ENCODE assay signal across 24 cellular contexts in the genomic region with DNA sequence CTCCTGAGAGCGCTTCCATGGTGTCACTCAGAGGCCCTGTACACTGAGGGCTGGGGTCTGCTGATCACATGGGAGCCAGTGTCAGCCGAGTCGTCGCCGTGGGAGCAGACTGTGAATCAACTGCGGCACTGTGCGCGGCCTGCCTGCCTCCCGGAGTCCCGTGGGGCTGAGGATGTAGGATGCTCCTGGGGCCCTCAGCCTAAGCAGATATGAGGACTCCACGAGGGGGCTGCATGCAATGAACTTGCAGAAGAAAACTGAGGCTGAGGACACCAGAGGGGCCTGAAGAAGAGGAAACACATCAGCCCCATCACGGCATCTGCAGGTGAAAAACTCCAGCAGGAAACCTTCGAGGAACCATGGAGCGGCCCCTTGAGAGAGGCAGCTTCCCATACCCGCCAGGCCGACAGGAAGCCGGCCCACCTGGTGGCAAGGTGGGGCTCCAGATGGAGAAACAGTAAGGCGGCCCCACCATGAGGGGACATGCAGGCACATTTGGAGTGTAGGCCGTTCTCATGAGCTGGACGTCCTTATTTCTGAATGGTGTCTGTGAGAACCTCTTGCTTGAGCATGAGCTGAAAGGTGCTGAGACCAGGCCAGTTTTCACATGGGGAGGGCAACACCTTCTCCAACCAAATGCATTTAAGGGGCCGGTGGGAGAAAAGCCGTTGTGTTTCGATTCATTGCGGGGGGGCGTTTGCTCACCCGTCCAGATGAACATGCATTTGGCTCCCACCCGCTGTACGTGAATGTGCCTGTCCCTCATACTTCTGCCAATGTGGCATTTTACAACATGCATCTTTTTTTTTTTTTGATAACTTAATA. TPM values are rescaled to one million over a fixed set of nuclear protein-coding genes. Genes with fewer than 3 reads are reported as not detected.
DNase-seq lines count a peak whose midpoint lies in the region; ATAC-seq and TF ChIP-seq lines count a peak whose summit lies in the region.
"Had no signal": no experiment of that assay in that cellular context is flagged by ENCODE, and none has a peak within 500 bp of the region (broad histone marks: within the 10 kb centered on the region; RNA-seq: fewer than 3 reads in every experiment).

No MANE protein-coding gene starts in this region.

- H3K14ac ChIP-seq in H9 (ENCODE audit: insufficient read depth, low read length) (no peak overlapping the region), mesenchymal stem cell (ENCODE audit: low read length in 2 of 2) (no peak overlapping the region)

- no peak for TF ChIP-seq EP300 in suprapubic skin (IDR thresholded peaks at IDR 0.05)

- no peaks in the 10 kb centered on the region for H4K20me1 ChIP-seq in H9 (ENCODE audit: control insufficient read depth, insufficient read depth, insufficient read length)

- H3K36me3 ChIP-seq in mesenchymal stem cell (ENCODE audit: control insufficient read depth in 1 of 2, insufficient read depth in 2 of 2, low read depth in 1 of 2, low read length in 2 of 2) (no peaks in the 10 kb centered on the region), suprapubic skin (no peaks in the 10 kb centered on the region)
- H3K36me3 ChIP-seq: Peyer's patch, SJSA1 had no signal

- no peak overlapping the region for H3K4me2 ChIP-seq in H9 (ENCODE audit: insufficient read depth, insufficient read length, low read length)
- no peak overlapping the region for H3K4me2 ChIP-seq in mesenchymal stem cell (ENCODE audit: low read length, poor library complexity, severe bottlenecking)

- H2BK5ac ChIP-seq in H9 (ENCODE audit: insufficient read length, low read length) (no peak overlapping the region), mesenchymal stem cell (ENCODE audit: low read depth, low read length, poor library complexity, severe bottlenecking) (no peak overlapping the region)

- H2BK20ac ChIP-seq in H9 (ENCODE audit: low read depth, low read length, poor library complexity, severe bottlenecking): no peak overlapping the region

- H3K4me1 Mint-ChIP-seq in H9: no peaks in the 10 kb centered on the region; a peak in 1 of 4 replicates
- H3K4me1 Mint-ChIP-seq in activated CD8-positive, alpha-beta T cell treated with anti-CD3 and anti-CD28 coated beads, Interleukin-2, amount 10 ng/mL, durations not matched to agents 7 days and 5 days (ENCODE audit: low read depth): no peaks in the 10 kb centered on the region
- no peaks in the 10 kb centered on the region for H3K4me1 Mint-ChIP-seq in T-helper 2 cell treated with Interferon-gamma antibody and Interleukin-4, amounts not matched to agents 5 μg/mL and 100 μg/mL, for 36 hours (ENCODE audit: low read depth)
- H3K4me1 Mint-ChIP-seq: CD4-positive, CD25-positive, alpha-beta regulatory T cell had no signal

- H2AK5ac ChIP-seq in H9 (ENCODE audit: insufficient read length, low read length) (no peak overlapping the region), mesenchymal stem cell (ENCODE audit: low read length, severe bottlenecking) (no peak overlapping the region)

- no peak overlapping the region for H3K56ac ChIP-seq in H9 (ENCODE audit: insufficient read length, low read depth, low read length)

- H4K91ac ChIP-seq in H9 (ENCODE audit: insufficient read length, low read depth, low read length) (no peak overlapping the region), mesenchymal stem cell (ENCODE audit: low read length) (peak overlapping the region; percentile 67)

- CTCF ChIA-PET in activated CD8-positive, alpha-beta T cell treated with anti-CD3 and anti-CD28 coated beads, Interleukin-2, amount 10 ng/mL, durations not matched to agents 7 days and 5 days (lab: Charles Lee): no interaction called here

- no peaks in the 10 kb centered on the region for H3K79me1 ChIP-seq in H9 (ENCODE audit: insufficient read depth, low read depth, low read length, poor library complexity, severe bottlenecking)
- no peaks in the 10 kb centered on the region for H3K79me1 ChIP-seq in mesenchymal stem cell (replicated peaks; ENCODE audit: low read length, poor library complexity, severe bottlenecking)

- H3K9me3 Mint-ChIP-seq in H9: peaks cover 3 to 11% of the 10 kb centered on the region in 2 experiments; a peak in 4 of 5 replicates
- no peaks in the 10 kb centered on the region for H3K9me3 Mint-ChIP-seq in activated CD8-positive, alpha-beta T cell treated with anti-CD3 and anti-CD28 coated beads, Interleukin-2, amount 10 ng/mL, durations not matched to agents 7 days and 5 days (ENCODE audit: insufficient read depth)
- no peaks in the 10 kb centered on the region for H3K9me3 Mint-ChIP-seq in T-helper 2 cell treated with Interferon-gamma antibody and Interleukin-4, amounts not matched to agents 5 μg/mL and 100 μg/mL, for 36 hours

- no peaks in the 10 kb centered on the region for H3K9me3 ChIP-seq in H9 (ENCODE audit: control insufficient read depth, low read depth, low read length)
- no peaks in the 10 kb centered on the region for H3K9me3 ChIP-seq in mesenchymal stem cell (ENCODE audit: control insufficient read depth, low read length)
- H3K9me3 ChIP-seq in suprapubic skin: no peaks in the 10 kb centered on the region
- H3K9me3 ChIP-seq: Peyer's patch had no signal

- POLR2A ChIA-PET in activated CD8-positive, alpha-beta T cell treated with anti-CD3 and anti-CD28 coated beads, Interleukin-2, amount 10 ng/mL, durations not matched to agents 7 days and 5 days (lab: Charles Lee): no interaction called here

- no peak overlapping the region for H4K5ac ChIP-seq in H9 (ENCODE audit: insufficient read length, low read depth, low read length)

- H3K18ac ChIP-seq in H9 (ENCODE audit: insufficient read length, low read depth, low read length): no peak overlapping the region
- peak overlapping the region in 1 of 2 experiments; percentile 34 for H3K18ac ChIP-seq in mesenchymal stem cell (ENCODE audit: low read depth in 1 of 2, low read length in 2 of 2)

- H3K36me3 Mint-ChIP-seq in H9 (ENCODE audit: insufficient read depth in 1 of 3, low read depth in 3 of 3): no peaks in the 10 kb centered on the region; a peak in 1 of 7 replicates
- no peaks in the 10 kb centered on the region for H3K36me3 Mint-ChIP-seq in activated CD8-positive, alpha-beta T cell treated with anti-CD3 and anti-CD28 coated beads, Interleukin-2, amount 10 ng/mL, durations not matched to agents 7 days and 5 days (ENCODE audit: low read depth)
- no peaks in the 10 kb centered on the region for H3K36me3 Mint-ChIP-seq in T-helper 2 cell treated with Interferon-gamma antibody and Interleukin-4, amounts not matched to agents 5 μg/mL and 100 μg/mL, for 36 hours (ENCODE audit: low read depth)
- H3K36me3 Mint-ChIP-seq: CD4-positive, CD25-positive, alpha-beta regulatory T cell had no signal

- H2BK120ac ChIP-seq in H9 (ENCODE audit: low read depth, low read length, poor library complexity, severe bottlenecking) (no peak overlapping the region), mesenchymal stem cell (ENCODE audit: low read depth, low read length) (no peak overlapping the region)

- no peak for TF ChIP-seq CTCF in H9 (conservative IDR thresholded peaks at IDR 0.05)
- no peak for TF ChIP-seq CTCF in suprapubic skin (IDR thresholded peaks at IDR 0.05)

- H3K4ac ChIP-seq in H9 (ENCODE audit: low read depth, low read length): no peak overlapping the region
- H3K4ac ChIP-seq in mesenchymal stem cell (ENCODE audit: low read depth in 1 of 2, low read length in 2 of 2): no peak overlapping the region

- H3K4me3 ChIP-seq in mesenchymal stem cell (ENCODE audit: insufficient read depth in 1 of 2, low read depth in 1 of 2, low read length in 2 of 2) (no peak overlapping the region), suprapubic skin (no peak overlapping the region)
- H3K4me3 ChIP-seq: GM12878, Peyer's patch, SJSA1 had no signal

- H3K9ac ChIP-seq in H9 (ENCODE audit: extremely low read depth, insufficient read length, low read length) (no peak overlapping the region), mesenchymal stem cell (ENCODE audit: low read length) (no peak overlapping the region)

- H2AFZ ChIP-seq in H9 (ENCODE audit: low read length) (no peak overlapping the region), mesenchymal stem cell (ENCODE audit: low read depth, low read length) (no peak overlapping the region)

- H4K8ac ChIP-seq in H9 (replicated peaks; ENCODE audit: insufficient read length, low read depth, low read length): no peak overlapping the region
- H4K8ac ChIP-seq in mesenchymal stem cell (ENCODE audit: low read length): peak overlapping the region; percentile 19

- H2BK12ac ChIP-seq in H9 (ENCODE audit: insufficient read length, low read depth, low read length) (no peak overlapping the region), mesenchymal stem cell (ENCODE audit: low read length in 2 of 2) (peak overlapping the region in 1 of 2 experiments; percentile 12)

- no peaks in the 10 kb centered on the region for H3K79me2 ChIP-seq in H9 (ENCODE audit: insufficient read depth, low read length)

- H3K4me3 Mint-ChIP-seq in H9: no peak overlapping the region
- no peak overlapping the region for H3K4me3 Mint-ChIP-seq in activated CD8-positive, alpha-beta T cell treated with anti-CD3 and anti-CD28 coated beads, Interleukin-2, amount 10 ng/mL, durations not matched to agents 7 days and 5 days
- no peak overlapping the region for H3K4me3 Mint-ChIP-seq in T-helper 2 cell treated with Interferon-gamma antibody and Interleukin-4, amounts not matched to agents 5 μg/mL and 100 μg/mL, for 36 hours
- H3K4me3 Mint-ChIP-seq: CD4-positive, CD25-positive, alpha-beta regulatory T cell had no signal

- H3K23me2 ChIP-seq in H9 (ENCODE audit: insufficient read length, low read depth, low read length, poor library complexity, severe bottlenecking): no peaks in the 10 kb centered on the region

- ATAC-seq in activated CD8-positive, alpha-beta T cell treated with anti-CD3 and anti-CD28 coated beads, Interleukin-2, amount 10 ng/mL, durations not matched to agents 7 days and 5 days: no peak
- ATAC-seq: GM12878 had no signal

- peak; percentile 21 for DNase-seq in H9
- DNase-seq in ecto neural progenitor cell (ENCODE audit: low spot score): peak; percentile 32
- DNase-seq in mesenchymal stem cell: no peak
- DNase-seq in suprapubic skin (ENCODE audit: low spot score in 2 of 2): peak; percentile 32 to 66
- no peak for DNase-seq in activated CD8-positive, alpha-beta T cell treated with anti-CD3 and anti-CD28 coated beads, Interleukin-2, amount 10 ng/mL, durations not matched to agents 7 days and 5 days
- DNase-seq in iPS-NIHi11 (ENCODE audit: low spot score): no peak
- no peak for DNase-seq in T-helper 2 cell treated with Interferon-gamma antibody and Interleukin-4, amounts not matched to agents 5 μg/mL and 100 μg/mL, for 36 hours (ENCODE audit: low spot score)
- DNase-seq: CD4-positive, CD25-positive, alpha-beta regulatory T cell; COR-L47; DMS 273 treated with DMSO at 0.1 percent for 48 hours; DND-41; Karpas-422; MV-4-11; NCI-H1105 treated with DMSO at 0.1 percent for 48 hours; NCI-H1694; NCI-H2081; NCI-H2171; NCI-H345; NCI-H524 treated with DMSO at 0.1 percent for 48 hours; NCI-H82; Peyer's patch had no signal

- WGBS in H9 (ENCODE audit: extremely low coverage, insufficient read length, low lambda C conversion rate): no CpG with 5 or more reads among the region's 28 CpGs
- 86% methylated on average over 21 of the region's 28 CpGs for WGBS in mesenchymal stem cell
- WGBS in suprapubic skin: 83% methylated on average over 22 of the region's 28 CpGs

- H3T11ph ChIP-seq in H9 (ENCODE audit: low read length): no peak overlapping the region

- H3K27ac ChIP-seq in H9 (ENCODE audit: insufficient read length, low read depth, low read length) (no peak overlapping the region), mesenchymal stem cell (ENCODE audit: low read length, poor library complexity, severe bottlenecking) (no peak overlapping the region), suprapubic skin (no peak overlapping the region)

- peak overlapping the region; percentile 27 for H3K23ac ChIP-seq in H9 (ENCODE audit: insufficient read length, low read depth, low read length)
- no peak overlapping the region for H3K23ac ChIP-seq in mesenchymal stem cell (ENCODE audit: low read length in 2 of 2)

- H3K27me3 Mint-ChIP-seq in H9 (ENCODE audit: low read depth): no peaks in the 10 kb centered on the region; the same call in none of the 2 replicates
- no peaks in the 10 kb centered on the region for H3K27me3 Mint-ChIP-seq in activated CD8-positive, alpha-beta T cell treated with anti-CD3 and anti-CD28 coated beads, Interleukin-2, amount 10 ng/mL, durations not matched to agents 7 days and 5 days (ENCODE audit: low read depth)
- H3K27me3 Mint-ChIP-seq in T-helper 2 cell treated with Interferon-gamma antibody and Interleukin-4, amounts not matched to agents 5 μg/mL and 100 μg/mL, for 36 hours (ENCODE audit: low read depth): no peaks in the 10 kb centered on the region
- H3K27me3 Mint-ChIP-seq: CD4-positive, CD25-positive, alpha-beta regulatory T cell had no signal

- H3K27ac Mint-ChIP-seq in H9: no peak overlapping the region
- H3K27ac Mint-ChIP-seq in activated CD8-positive, alpha-beta T cell treated with anti-CD3 and anti-CD28 coated beads, Interleukin-2, amount 10 ng/mL, durations not matched to agents 7 days and 5 days: no peak overlapping the region
- no peak overlapping the region for H3K27ac Mint-ChIP-seq in T-helper 2 cell treated with Interferon-gamma antibody and Interleukin-4, amounts not matched to agents 5 μg/mL and 100 μg/mL, for 36 hours
- H3K27ac Mint-ChIP-seq: CD4-positive, CD25-positive, alpha-beta regulatory T cell had no signal

- no peaks in the 10 kb centered on the region for H3K27me3 ChIP-seq in H9 (ENCODE audit: insufficient read depth, low read length)
- H3K27me3 ChIP-seq in mesenchymal stem cell (ENCODE audit: control insufficient read depth in 1 of 2, insufficient read depth in 1 of 2, low read length in 2 of 2): no peaks in the 10 kb centered on the region
- no peaks in the 10 kb centered on the region for H3K27me3 ChIP-seq in suprapubic skin
- H3K27me3 ChIP-seq: Peyer's patch, SJSA1 had no signal

- no peak overlapping the region for H2BK15ac ChIP-seq in H9 (ENCODE audit: low read depth, low read length)
- no peak overlapping the region for H2BK15ac ChIP-seq in mesenchymal stem cell (ENCODE audit: low read depth, poor library complexity, severe bottlenecking)

- no peaks in the 10 kb centered on the region for H3K4me1 ChIP-seq in H9 (ENCODE audit: insufficient read depth, low read length)
- no peaks in the 10 kb centered on the region for H3K4me1 ChIP-seq in mesenchymal stem cell (ENCODE audit: control insufficient read depth, insufficient read depth, low read depth, low read length)
- no peaks in the 10 kb centered on the region for H3K4me1 ChIP-seq in suprapubic skin
- H3K4me1 ChIP-seq: Peyer's patch had no signal

- no peak for TF ChIP-seq POLR2A in suprapubic skin (IDR thresholded peaks at IDR 0.05)

RNA-seq across cellular contexts. Expression of gene ADAMTS2, which starts 35.2 kb away (rescaled TPM):
- total RNA-seq in H9 (2021) (5.4 and 5.9 TPM in 2 replicates), suprapubic skin (1 to 10 TPM; 3.1 to 5.5 (median 4.3) TPM)
- 46.7 TPM for polyA plus RNA-seq in mesenchymal stem cell (2013, experiment 1 of 2)
- 45.4 TPM for polyA plus RNA-seq in mesenchymal stem cell (2013, experiment 2 of 2)
- total RNA-seq in activated CD8-positive, alpha-beta T cell treated with anti-CD3 and anti-CD28 coated beads, Interleukin-2, amount 10 ng/mL, durations not matched to agents 7 days and 5 days: not detected
- total RNA-seq: CD4-positive, CD25-positive, alpha-beta regulatory T cell; OCI-LY7 had no signal

Comparison
In these comparisons a context has a peak if more than half of its experiments do, and no peak if none do; other contexts are left out.
1. DNase-seq: peak in H9 (single experiment), ecto neural progenitor cell (single experiment) and suprapubic skin (2 of 2); none in mesenchymal stem cell (single experiment), activated CD8-positive, alpha-beta T cell treated with anti-CD3 and anti-CD28 coated beads, Interleukin-2, amount 10 ng/mL, durations not matched to agents 7 days and 5 days (single experiment), iPS-NIHi11 (single experiment) and T-helper 2 cell treated with Interferon-gamma antibody and Interleukin-4, amounts not matched to agents 5 μg/mL and 100 μg/mL, for 36 hours (single experiment).